In the genomic region with DNA sequence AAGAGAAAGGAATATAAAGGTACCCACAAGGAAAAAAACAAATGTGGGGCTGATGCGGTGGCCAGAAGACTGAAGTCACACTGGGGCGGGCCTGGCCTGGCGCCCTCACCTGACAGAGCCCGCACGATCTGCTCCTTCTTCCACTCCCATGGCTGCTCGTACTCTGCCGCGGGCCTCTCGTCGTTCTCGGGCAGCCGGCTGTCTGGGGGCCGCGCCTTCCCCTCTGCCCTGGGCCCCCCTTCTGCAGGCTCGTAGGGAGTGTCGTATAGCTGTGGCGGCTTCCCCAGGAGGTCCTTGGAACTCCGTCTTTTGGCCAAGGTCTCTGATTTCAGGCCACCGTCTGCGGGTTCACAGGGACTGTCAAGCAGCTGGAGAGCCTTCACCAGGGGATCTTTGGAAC, we compare ENCODE assay signal across 28 cellular contexts. TPM values are rescaled to one million over a fixed set of nuclear protein-coding genes. Genes with fewer than 3 reads are reported as not detected.
DNase-seq lines count a peak whose midpoint lies in the region; ATAC-seq, FAIRE-seq and TF ChIP-seq lines count a peak whose summit lies in the region.
"Had no signal": no experiment of that assay in that cellular context is flagged by ENCODE, and none has a peak within 500 bp of the region (broad histone marks: within the 10 kb centered on the region; RNA-seq: fewer than 3 reads in every experiment).

No MANE protein-coding gene starts in this region.

- H3K9me3 ChIP-seq in heart left ventricle (no peaks in the 10 kb centered on the region), K562 (replicated peaks; ENCODE audit: control insufficient read depth, insufficient read depth, low read depth, low read length) (no peaks in the 10 kb centered on the region), lower lobe of right lung (no peaks in the 10 kb centered on the region), upper lobe of left lung (no peaks in the 10 kb centered on the region), transverse colon (no peaks in the 10 kb centered on the region)
- H3K9me3 ChIP-seq: SJCRH30 had no signal

- no peak overlapping the region for H3K4me2 ChIP-seq in K562 (ENCODE audit: insufficient read depth, low read length)

- POLR2A ChIA-PET in K562 (lab: Yijun Ruan, JAX) = interaction anchor here (0.9 to 1.7 kb wide), 2 partner anchors 8 to 11 kb away, joined by 3 to 7 read pairs; no protein-coding TSS in a partner anchor

- no peaks in the 10 kb centered on the region for H4K20me1 ChIP-seq in K562 (replicated peaks; ENCODE audit: control insufficient read depth, insufficient read depth, low read length)

- TF ChIP-seq RAD21 in K562 (CRISPR knock-in tag; conservative IDR thresholded peaks at IDR 0.05 in 1 of 2, IDR thresholded peaks at IDR 0.05 in 1 of 2) = no peak

- FAIRE-seq in K562 (lab: Jason Lieb, UNC) = no peak
- FAIRE-seq: GM12891, HepG2 had no signal

- intact Hi-C loops in heart left ventricle (cut with DNase I) (no loop called here), cardiac septum (cut with DNase I) (loop anchor here (10.0 kb wide), 2 partner anchors 386 to 596 kb away; partner anchors contain the start of gene KCNN3), K562 (cut with micrococcal nuclease) (no loop called here), lower lobe of right lung (cut with DNase I) (no loop called here), transverse colon (cut with DNase I; ENCODE audit: low total_unique reads) (loop anchor here (10.0 kb wide), 1 partner anchor 596 kb away; no protein-coding TSS in a partner anchor)

- peaks cover 0 to 52% (median 15%) of the 10 kb centered on the region in 9 donors for H3K36me3 ChIP-seq in heart left ventricle
- H3K36me3 ChIP-seq in K562 (ENCODE audit: control insufficient read depth, insufficient read depth, low read length) = no peaks in the 10 kb centered on the region
- H3K36me3 ChIP-seq in lower lobe of right lung = peaks cover 33% of the 10 kb centered on the region
- peaks cover 0 to 36% (median 5%) of the 10 kb centered on the region in 4 donors for H3K36me3 ChIP-seq in upper lobe of left lung
- no peaks in the 10 kb centered on the region for H3K36me3 ChIP-seq in transverse colon
- H3K36me3 ChIP-seq: SJCRH30 had no signal

- TF ChIP-seq EP300 in K562 (IDR thresholded peaks at IDR 0.05; ENCODE audit: low read length) = no peak
- TF ChIP-seq EP300 in upper lobe of left lung (IDR thresholded peaks at IDR 0.05) = no peak
- no peak for TF ChIP-seq EP300 in transverse colon (IDR thresholded peaks at IDR 0.05; ENCODE audit: low read depth)

- H3K4me3 ChIP-seq in heart left ventricle (peak overlapping the region in 1 of 12 donors; percentile 4), K562 (no peak overlapping the region), lower lobe of right lung (no peak overlapping the region), upper lobe of left lung (no peak overlapping the region), transverse colon (no peak overlapping the region)
- H3K4me3 ChIP-seq: SJCRH30 had no signal

- in situ Hi-C loops in K562 (cut with MboI) = loop anchor here (5.0 kb wide), 2 partner anchors 33 to 68 kb away; partner anchors contain the start of gene UBE2Q1
- in situ Hi-C loops in transverse colon (cut with MboI; ENCODE audit: low pct_ligation_motif_present in 1 of 4, low pct_unique_long_range_greater_than_20kb in 1 of 4, low sequenced_read_pairs in 3 of 4) = loop anchor here in 2 of 4 donors (10.0 kb wide), 2 partner anchors 56 to 396 kb away; no protein-coding TSS in a partner anchor

- H3K9ac ChIP-seq in K562 (ENCODE audit: insufficient read depth in 1 of 2, low read depth in 2 of 2, low read length in 2 of 2) = 0 out of 4 replicates have a peak overlapping the region, but pooled peaks of 1 of the 2 experiments have one; percentile 22

- no peaks in the 10 kb centered on the region for H3K27me3 ChIP-seq in heart left ventricle
- H3K27me3 ChIP-seq in K562 (ENCODE audit: control insufficient read depth in 2 of 2, insufficient read depth in 2 of 2, low read length in 2 of 2) = peaks cover under 1 to 3% of the 10 kb centered on the region in 2 experiments; a peak in 1 of 5 replicates
- no peaks in the 10 kb centered on the region for H3K27me3 ChIP-seq in lower lobe of right lung (ENCODE audit: low read depth)
- no peaks in the 10 kb centered on the region for H3K27me3 ChIP-seq in upper lobe of left lung
- peaks cover 3% of the 10 kb centered on the region for H3K27me3 ChIP-seq in transverse colon

- H3K27ac ChIP-seq in heart left ventricle (peak overlapping the region in 11 of 12 donors; percentile 8 to 88 (median 47)), K562 (ENCODE audit: extremely low read depth, low read depth, low read length) (no peak overlapping the region), lower lobe of right lung (peak overlapping the region; percentile 44), upper lobe of left lung (peak overlapping the region; percentile 2 to 84 (median 48)), transverse colon (no peak overlapping the region)
- H3K27ac ChIP-seq: SJCRH30 had no signal

- H2AFZ ChIP-seq in K562 (ENCODE audit: low read depth, low read length) = peak overlapping the region; percentile 36; the same call in 1 of the 2 replicates

- no peak for ATAC-seq in heart left ventricle
- ATAC-seq in K562 = no peak
- ATAC-seq in lower lobe of right lung = no peak
- ATAC-seq in upper lobe of left lung (ENCODE audit: low FRiP score in 2 of 2) = no peak
- ATAC-seq: HCT116, HepG2, PC-3 had no signal

- H3K79me2 ChIP-seq in K562 (ENCODE audit: control insufficient read depth, insufficient read depth, low read length) = no peaks in the 10 kb centered on the region

- CTCF ChIA-PET in K562 (lab: Yijun Ruan, JAX; ENCODE audit: low intra/inter-chr PET ratio) = no interaction called here

- H3K9me1 ChIP-seq in K562 (ENCODE audit: control insufficient read depth, insufficient read depth, low read length) = peaks cover 3% of the 10 kb centered on the region

- DNase-seq in heart left ventricle (no peak), cardiac septum (ENCODE audit: low spot score) (no peak), K562 (ENCODE audit: extremely low read depth in 1 of 4, low spot score in 3 of 4) (no peak), lower lobe of right lung (no peak), upper lobe of left lung (peak in 1 of 2 donors; percentile 75), transverse colon (no peak), NCI-H1105 (lab: John Stamatoyannopoulos, UW) (no peak)
- DNase-seq: Calu3; DMS79 treated with DMSO at 0.1 percent for 48 hours; GF-D8; Kasumi-1; NCI-H1092 treated with DMSO at 0.1 percent for 48 hours; NCI-H1436 treated with DMSO at 0.1 percent for 48 hours; NCI-H2029; NCI-H446; NCI-H524 treated with DMSO at 0.1 percent for 48 hours; NCI-H774; NK-92 treated with Interleukin-12 subunit alpha and Interleukin-12 subunit beta, amount 100 ng/mL, for 24 hours; PC-3; SJCRH30 had no signal

- TF ChIP-seq CTCF in heart left ventricle (IDR thresholded peaks at IDR 0.05) (no peak), K562 (IDR thresholded peaks at IDR 0.05 in 2 of 3, conservative IDR thresholded peaks at IDR 0.05 in 1 of 3; ENCODE audit: insufficient read depth in 2 of 3, low read depth in 1 of 3, low read length in 3 of 3) (no peak), lower lobe of right lung (IDR thresholded peaks at IDR 0.05) (no peak), upper lobe of left lung (IDR thresholded peaks at IDR 0.05) (no peak), transverse colon (IDR thresholded peaks at IDR 0.05) (no peak)

- TF ChIP-seq POLR2A in heart left ventricle (IDR thresholded peaks at IDR 0.05) = no peak
- no peak for TF ChIP-seq POLR2A in K562 (conservative IDR thresholded peaks at IDR 0.05)
- TF ChIP-seq POLR2A in upper lobe of left lung (IDR thresholded peaks at IDR 0.05) = no peak
- TF ChIP-seq POLR2A in transverse colon (IDR thresholded peaks at IDR 0.05) = no peak

- H3K4me1 ChIP-seq in heart left ventricle (peaks cover 11 to 86% (median 55%) of the 10 kb centered on the region in 12 donors), K562 (replicated peaks in 1 of 2; ENCODE audit: control insufficient read depth in 2 of 2, insufficient read depth in 2 of 2, low read length in 2 of 2) (peaks cover 14 to 37% of the 10 kb centered on the region in 2 experiments), lower lobe of right lung (peaks cover 79% of the 10 kb centered on the region), upper lobe of left lung (peaks cover 78 to 85% (median 84%) of the 10 kb centered on the region in 4 donors), transverse colon (peaks cover 0 to 6% (median 0%) of the 10 kb centered on the region in 4 donors)

- BruUV-seq in K562 (replicated peaks; lab: Mats Ljungman, UMichigan) = no TSS peak

- 50 to 70% (median 59%) methylated on average over 20 of the region's 20 CpGs for WGBS in heart left ventricle, 4 donors
- WGBS in K562 (ENCODE audit: insufficient coverage, low coverage, missing lambda C conversion rate) = 38% methylated on average over 16 of the region's 20 CpGs
- WGBS in upper lobe of left lung, 2 donors = 69 to 70% methylated on average over 20 of the region's 20 CpGs
- 82% methylated on average over 20 of the region's 20 CpGs; no CpG with 5 or more reads in 1 of the 2 donors for whole genome bisulfite sequencing in transverse colon (ENCODE audit: low coverage in 1 of 2), 2 donors

RNA-seq across cellular contexts. Expression of gene TDRD10, which starts 13.1 kb away (rescaled TPM):
- total RNA-seq in heart left ventricle (1 to 10 TPM in 8 of 9 donors, under 1 TPM in 1; 0.71 to 3.4 (median 1.8) TPM), cardiac septum (5.0 TPM), K562 (2014; rRNA removed) (not detected in 2 replicates), K562 (2014; rRNA removed; fragmentation: Illumina TruSeq; extraction: Trizol) (not detected in 2 replicates), K562 (2015; rRNA removed; fragmentation: Illumina TruSeq; extraction: Trizol) (not detected in 2 replicates), K562 (2021) (not detected in 2 replicates), lower lobe of right lung (20.2 TPM), upper lobe of left lung (10 to 100 TPM in 4 of 6 donors, 1 to 10 TPM in 2; 6.2 to 47.1 (median 12.6) TPM), transverse colon (1 to 10 TPM in 1 of 4 donors, under 1 TPM in 1, not detected in 2; 0.96 to 3.3 TPM)
- polyA plus RNA-seq in heart left ventricle (1 to 10 TPM; 2.9 to 3.0 TPM), K562 (2011; rRNA removed) (not detected in 2 replicates), K562 (2014; fragmentation: Illumina TruSeq; extraction: Trizol) (not detected in 2 replicates), K562 (2014; fragmentation: Nextera tagmentation; extraction: Ambion mirVana) (not detected), K562 (2014; rRNA removed) (not detected in 2 replicates)
- total RNA-seq in K562 (2011; cell fraction: chromatin; rRNA removed; ENCODE audit: low replicate concordance) = not detected in 2 replicates
- not detected in 2 replicates for total RNA-seq in K562 (2011; cell fraction: nucleolus; rRNA removed)
- not detected in 2 replicates for total RNA-seq in K562 (2011; cell fraction: nucleoplasm; rRNA removed)
- polyA plus RNA-seq in K562 (2011; cell fraction: cytosol; rRNA removed) = not detected in 2 replicates
- not detected in 2 replicates for polyA plus RNA-seq in K562 (2011; cell fraction: nucleus; rRNA removed)
- not detected in 2 replicates for polyA plus RNA-seq in K562 (2012)
- not detected in 2 replicates for polyA minus RNA-seq in K562 (2011; rRNA and poly(A)+ RNA removed)
- not detected in 2 replicates for polyA minus RNA-seq in K562 (2011; cell fraction: cytosol; rRNA and poly(A)+ RNA removed)
- not detected in 2 replicates for polyA minus RNA-seq in K562 (2011; cell fraction: nucleus; rRNA and poly(A)+ RNA removed)
- total RNA-seq: A172, Calu3, H4, HepG2, HT1080, M059J, PC-3, SJCRH30 had no signal
- polyA plus RNA-seq: BJ, HepG2 had no signal

RNA-seq across cellular contexts. Expression of gene SHE, which starts 13.3 kb away (rescaled TPM):
- total RNA-seq in heart left ventricle = 10 to 100 TPM; 11.1 to 19.4 (median 11.9) TPM
- 10 to 100 TPM; 10.1 to 17.7 TPM for polyA plus RNA-seq in heart left ventricle
- 16.8 TPM for total RNA-seq in cardiac septum
- not detected in 2 replicates for total RNA-seq in K562 (2011; cell fraction: chromatin; rRNA removed; ENCODE audit: low replicate concordance)
- total RNA-seq in K562 (2011; cell fraction: nucleolus; rRNA removed) = not detected in 2 replicates
- not detected in 2 replicates for total RNA-seq in K562 (2011; cell fraction: nucleoplasm; rRNA removed)
- total RNA-seq in K562 (2014; rRNA removed) = 0.04 and 0.05 TPM in 2 replicates
- total RNA-seq in K562 (2014; rRNA removed; fragmentation: Illumina TruSeq; extraction: Trizol) = not detected in 2 replicates
- not detected in 2 replicates for total RNA-seq in K562 (2015; rRNA removed; fragmentation: Illumina TruSeq; extraction: Trizol)
- not detected in 2 replicates for total RNA-seq in K562 (2021)
- polyA plus RNA-seq in K562 (2011; rRNA removed) = not detected in 2 replicates
- not detected in 2 replicates for polyA plus RNA-seq in K562 (2011; cell fraction: cytosol; rRNA removed)
- not detected in 2 replicates for polyA plus RNA-seq in K562 (2011; cell fraction: nucleus; rRNA removed)
- 0.06 TPM in 1 of 2 replicates, not detected in the other for polyA plus RNA-seq in K562 (2012)
- polyA plus RNA-seq in K562 (2014; fragmentation: Illumina TruSeq; extraction: Trizol) = not detected in 2 replicates
- polyA plus RNA-seq in K562 (2014; fragmentation: Nextera tagmentation; extraction: Ambion mirVana) = not detected
- polyA plus RNA-seq in K562 (2014; rRNA removed) = 0.01 TPM in 1 of 2 replicates, not detected in the other
- not detected in 2 replicates for polyA minus RNA-seq in K562 (2011; rRNA and poly(A)+ RNA removed)
- not detected in 2 replicates for polyA minus RNA-seq in K562 (2011; cell fraction: cytosol; rRNA and poly(A)+ RNA removed)
- polyA minus RNA-seq in K562 (2011; cell fraction: nucleus; rRNA and poly(A)+ RNA removed) = not detected in 2 replicates
- 40.1 TPM for total RNA-seq in lower lobe of right lung
- total RNA-seq in upper lobe of left lung = 10 to 100 TPM; 25.8 to 55.4 (median 29.5) TPM
- 10 to 100 TPM in 1 of 4 donors, 1 to 10 TPM in 3; 5.2 to 15.0 (median 6.7) TPM for total RNA-seq in transverse colon
- total RNA-seq: A172, Calu3, H4, HepG2, HT1080, M059J, PC-3 had no signal
- polyA plus RNA-seq: BJ, HepG2 had no signal

Comparison
In these comparisons a context has a peak if more than half of its experiments do, and no peak if none do; other contexts are left out.
1. intact Hi-C loops: an anchor here in cardiac septum (10.0 kb wide) and transverse colon (10.0 kb wide); none called in heart left ventricle, K562 and lower lobe of right lung.
2. H3K27ac ChIP-seq: peak in heart left ventricle (11 of 12), lower lobe of right lung (single experiment) and upper lobe of left lung (4 of 4); none in K562 (single experiment) and transverse colon (0 of 4).
3. RNA of gene SHE, which starts 13.3 kb away (total RNA-seq): 40.1 TPM in lower lobe of right lung (single experiment), 25.8 to 55.4 TPM in upper lobe of left lung, 16.8 TPM in cardiac septum (single experiment), 11.1 to 19.4 TPM in heart left ventricle and 5.2 to 15.0 TPM in transverse colon; 0.04 to 0.05 TPM in K562; every median in the first group is over 4 times any median in the second.